Comparison of ENCODE assay signal across 8 cellular contexts in genomic region chr14:93619176-93619793, GRCh38.
A peak's percentile ranks its signal among the peaks of the same experiment; 100 is the strongest.
DNase-seq lines count a peak whose midpoint lies in the region; ATAC-seq, FAIRE-seq and TF ChIP-seq lines count a peak whose summit lies in the region.

No MANE protein-coding gene starts in this region.

- FAIRE-seq in G401.6 (lab: Jason Lieb, UNC) = peak; percentile 81

- no TSS peak for BruUV-seq in A673 (replicated peaks; lab: Mats Ljungman, UMichigan)

- peak; percentile 80 for TF ChIP-seq CTCF in A673 (conservative IDR thresholded peaks at IDR 0.05; ENCODE audit: low read depth, low read length)
- peak; percentile 79 for TF ChIP-seq CTCF in VCaP (conservative IDR thresholded peaks at IDR 0.05)
- TF ChIP-seq CTCF in left ventricle myocardium inferior (IDR thresholded peaks at IDR 0.05; ENCODE audit: borderline replicate concordance) = peak; percentile 68
- peak in 1 of 2 experiments; percentile 28 for TF ChIP-seq CTCF in tibial artery (IDR thresholded peaks at IDR 0.05)

- CTCF ChIA-PET in A673 (lab: Charles Lee) = interaction anchor here (0.6 to 1.0 kb wide), 2 partner anchors 499 to 506 kb away, joined by 3 to 12 read pairs; no protein-coding TSS in a partner anchor

- H3K9me3 ChIP-seq in A673 (ENCODE audit: low read depth, low read length, poor library complexity, severe bottlenecking) = no peaks in the 10 kb centered on the region
- no peaks in the 10 kb centered on the region for H3K9me3 ChIP-seq in left ventricle myocardium inferior (replicated peaks)
- H3K9me3 ChIP-seq in tibial artery = no peaks in the 10 kb centered on the region

- DNase-seq in A673 (ENCODE audit: low spot score) (peak; percentile 71), NCI-H1092 treated with DMSO at 0.1 percent for 48 hours (lab: John Stamatoyannopoulos, UW) (peak; percentile 26), left ventricle myocardium inferior (no peak), tibial artery (no peak)
- DNase-seq in stimulated activated CD4-positive, alpha-beta T cell treated with anti-CD3 and anti-CD28 coated beads, Interleukin-15, amount 100 ng/mL, for 48 hours (ENCODE audit: low read depth in 2 of 2) = peak; percentile 1 to 2

- peaks cover 16% of the 10 kb centered on the region for H3K27me3 ChIP-seq in A673 (replicated peaks; ENCODE audit: insufficient read depth, low read depth, low read length, poor library complexity)
- H3K27me3 ChIP-seq in left ventricle myocardium inferior (ENCODE audit: low read depth) = peaks cover 18% of the 10 kb centered on the region
- H3K27me3 ChIP-seq in tibial artery = no peaks in the 10 kb centered on the region

- POLR2A ChIA-PET in A673 (lab: Charles Lee; ENCODE audit: low non-redundant PET) = no interaction called here

- H3K36me3 ChIP-seq in A673 (ENCODE audit: insufficient read depth, low read length, poor library complexity, severe bottlenecking) (no peaks in the 10 kb centered on the region), left ventricle myocardium inferior (no peaks in the 10 kb centered on the region), tibial artery (no peaks in the 10 kb centered on the region)

- no peak overlapping the region for H3K4me3 ChIP-seq in A673 (ENCODE audit: low read depth, low read length, poor library complexity, severe bottlenecking)
- no peak overlapping the region for H3K4me3 ChIP-seq in left ventricle myocardium inferior
- no peak overlapping the region for H3K4me3 ChIP-seq in tibial artery

- intact Hi-C loops in A673 (cut with micrococcal nuclease; ENCODE audit: unreplicated experiment) (loop anchor here (1.0 to 10.0 kb wide), 3 partner anchors 384 to 666 kb away; no protein-coding TSS in a partner anchor), left ventricle myocardium inferior (cut with micrococcal nuclease) (loop anchor here (10.0 kb wide), 1 partner anchor 404 kb away; no protein-coding TSS in a partner anchor), tibial artery (cut with DNase I; ENCODE audit: low total_unique reads) (no loop called here)

- H3K4me1 ChIP-seq in A673 (ENCODE audit: insufficient read depth, low read length, poor library complexity, severe bottlenecking) (no peaks in the 10 kb centered on the region), left ventricle myocardium inferior (peaks cover 3% of the 10 kb centered on the region), tibial artery (no peaks in the 10 kb centered on the region)

- ATAC-seq in GM18870 (IDR thresholded peaks at IDR 0.05; ENCODE audit: unreplicated experiment) = no peak

- H3K27ac ChIP-seq in A673 (ENCODE audit: low read depth, low read length, poor library complexity, severe bottlenecking) (no peak overlapping the region), VCaP (no peak overlapping the region), left ventricle myocardium inferior (replicated peaks) (no peak overlapping the region), tibial artery (no peak overlapping the region)

Comparison
In these comparisons a context has a peak if more than half of its experiments do, and no peak if none do; other contexts are left out.
1. DNase-seq: peak in A673 (single experiment), NCI-H1092 treated with DMSO at 0.1 percent for 48 hours (single experiment) and stimulated activated CD4-positive, alpha-beta T cell treated with anti-CD3 and anti-CD28 coated beads, Interleukin-15, amount 100 ng/mL, for 48 hours (2 of 2); none in left ventricle myocardium inferior (single experiment) and tibial artery (0 of 2).